In the genomic region with DNA sequence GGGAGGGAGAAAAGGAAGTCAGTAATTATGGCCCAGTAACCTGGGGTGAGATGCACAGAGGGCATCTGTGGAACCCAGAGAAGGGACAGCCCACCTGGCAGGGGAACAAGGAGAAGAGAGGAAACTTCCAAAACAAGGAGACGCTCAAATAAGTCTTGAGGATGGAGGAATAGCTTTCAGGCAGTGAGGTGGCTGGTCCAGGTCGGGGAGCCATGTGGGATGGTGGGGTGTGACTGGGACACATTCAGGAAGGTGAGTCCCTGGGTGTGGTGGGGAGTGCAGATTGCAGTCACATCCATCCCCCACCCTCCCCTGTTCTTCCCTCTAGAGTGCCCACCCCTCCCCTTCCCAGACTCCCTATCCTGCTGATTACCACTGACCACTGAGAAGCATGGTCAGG, we compare ENCODE assay signal across 28 cellular contexts.
"Had no signal": no experiment of that assay in that cellular context is flagged by ENCODE, and none has a peak within 500 bp of the region (broad histone marks: within the 10 kb centered on the region; RNA-seq: fewer than 3 reads in every experiment).

No MANE protein-coding gene starts in this region.

- H3K27me3 ChIP-seq: brain microvascular endothelial cell, esophagus muscularis mucosa, foreskin keratinocyte had no signal

- H3K27ac ChIP-seq: brain microvascular endothelial cell, esophagus muscularis mucosa, foreskin keratinocyte, gastrocnemius medialis, WERI-Rb-1 had no signal

- H3K4me3 ChIP-seq: esophagus muscularis mucosa, gastrocnemius medialis had no signal

- ATAC-seq: activated CD4-positive, CD25-positive, alpha-beta regulatory T cell treated with anti-CD3 and anti-CD28 coated beads, Interleukin-2, amount 50 U/mL, for 24 hours; activated CD8-positive, alpha-beta T cell treated with anti-CD3 and anti-CD28 coated beads for 36 hours; activated naive CD4-positive, alpha-beta T cell treated with anti-CD3 and anti-CD28 coated beads, Interleukin-2, amount 50 U/mL, for 72 hours; activated T-cell treated with anti-CD3 and anti-CD28 coated beads, Interleukin-2, amount 50 U/mL, for 4 hours; activated T-helper 17 cell treated with anti-CD3 and anti-CD28 coated beads, Interleukin-2, amount 50 U/mL, for 72 hours; effector memory CD8-positive, alpha-beta T cell; foreskin keratinocyte; gastrocnemius medialis; T-helper 17 cell had no signal

- H3K4me1 ChIP-seq: esophagus muscularis mucosa, foreskin keratinocyte, gastrocnemius medialis had no signal

- DNase-seq: activated B cell treated with CpG ODN at 0.5 μM for 24 hours; activated CD4-positive, alpha-beta T cell treated with anti-CD3 and anti-CD28 coated beads for 48 hours; activated CD4-positive, alpha-beta T cell treated with anti-CD3 and anti-CD28 coated beads, Interleukin-2, amount 50 U/mL, for 1 hour; activated CD4-positive, alpha-beta T cell treated with anti-CD3 and anti-CD28 coated beads, Interleukin-2, amount 50 U/mL, for 48 hours; activated CD8-positive, alpha-beta memory T cell treated with anti-CD3 and anti-CD28 coated beads for 24 hours; activated CD8-positive, alpha-beta T cell treated with anti-CD3 and anti-CD28 coated beads for 36 hours; activated gamma-delta T cell; activated naive CD4-positive, alpha-beta T cell; activated naive CD4-positive, alpha-beta T cell treated with anti-CD3 and anti-CD28 coated beads, Interleukin-2, amount 10 ng/mL, durations not matched to agents 7 days and 5 days; activated naive CD8-positive, alpha-beta T cell treated with anti-CD3 and anti-CD28 coated beads, Interleukin-2, amount 10 ng/mL, durations not matched to agents 7 days and 5 days; activated T-cell treated with anti-CD3 and anti-CD28 coated beads, Interleukin-2, amount 50 U/mL, for 4 hours; brain microvascular endothelial cell; caudate nucleus; cortex of kidney; dermis blood vessel endothelial cell; effector CD4-positive, alpha-beta T cell; effector memory CD8-positive, alpha-beta T cell; erythroblast; foreskin keratinocyte; gastrocnemius medialis; T-helper 1 cell; T-helper 17 cell; T1000; WERI-Rb-1 had no signal

- H3K36me3 ChIP-seq: brain microvascular endothelial cell, esophagus muscularis mucosa, gastrocnemius medialis, WERI-Rb-1 had no signal

- H3K9me3 ChIP-seq: gastrocnemius medialis had no signal
